Comparison of ENCODE assay signal across 1 cellular context in the genomic region with DNA sequence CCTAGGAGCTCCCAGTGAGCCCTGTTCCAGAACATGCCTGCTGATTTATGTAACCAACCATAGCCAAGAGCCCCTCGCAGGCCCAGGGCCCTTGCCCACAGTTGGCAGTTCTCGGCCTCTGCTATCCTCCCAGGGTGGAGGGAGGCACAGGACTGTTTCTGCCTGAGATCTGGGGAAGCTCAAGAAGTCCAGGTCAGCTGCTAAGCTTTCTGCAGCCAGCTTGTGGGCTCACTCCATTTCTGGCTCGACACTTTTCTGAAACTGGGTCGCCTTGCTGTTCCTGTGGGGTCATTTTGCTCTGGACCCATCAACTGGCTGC.
TF ChIP-seq lines count a peak whose summit lies in the region.

No MANE protein-coding gene starts in this region.

TF ChIP-seq in GM12878, 131 proteins besides CTCF, POLR2A, EP300 and RAD21 (continued from another document):
- no peak for TF ChIP-seq CBX5 (IDR thresholded peaks at IDR 0.05; ENCODE audit: low read depth)
